8 cellular contexts compared by ENCODE assay signal in the genomic region with DNA sequence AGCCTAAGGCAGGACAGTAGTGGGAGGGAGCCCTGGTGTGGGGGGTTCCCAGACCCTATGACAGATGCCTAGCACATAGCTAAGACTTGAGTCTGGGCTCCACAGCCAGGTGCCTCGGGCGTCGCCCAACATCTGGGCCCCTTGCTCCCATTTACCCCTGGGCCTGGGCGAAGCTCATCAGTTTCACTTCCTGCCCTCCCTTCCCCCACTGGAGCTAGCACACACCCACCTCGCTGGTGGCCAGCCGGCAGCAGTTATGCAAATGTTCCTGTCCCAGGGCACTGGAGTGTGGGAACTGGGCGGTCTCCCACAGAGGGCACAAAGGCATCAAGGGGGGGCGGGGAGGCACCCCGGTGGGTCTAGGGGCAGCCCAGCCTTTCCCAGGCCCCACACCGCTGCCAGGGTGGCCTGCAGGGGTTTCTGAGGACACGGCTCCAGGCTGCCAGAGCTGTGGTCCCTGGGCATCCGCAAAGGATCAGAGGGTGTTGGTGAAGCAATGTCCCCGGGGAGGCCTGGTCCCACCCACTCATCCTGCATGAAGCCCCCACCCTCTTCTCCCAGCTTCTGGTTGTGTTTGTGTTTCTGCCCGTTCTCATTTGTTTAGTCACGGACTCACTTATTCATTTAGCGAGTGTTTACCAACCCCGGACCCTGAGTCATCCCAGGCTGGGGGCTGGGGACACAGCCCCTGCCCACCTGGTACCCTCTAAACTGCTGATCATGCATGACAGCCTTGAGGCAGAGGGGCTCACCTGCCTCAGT. TPM values are rescaled to one million over a fixed set of nuclear protein-coding genes. Genes with fewer than 3 reads are reported as not detected.
DNase-seq lines count a peak whose midpoint lies in the region; ATAC-seq and TF ChIP-seq lines count a peak whose summit lies in the region.

No MANE protein-coding gene starts in this region.

- H3K4me3 Mint-ChIP-seq in H9 = no peak overlapping the region
- H3K4me3 Mint-ChIP-seq in activated CD8-positive, alpha-beta T cell treated with anti-CD3 and anti-CD28 coated beads, Interleukin-2, amount 10 ng/mL, durations not matched to agents 7 days and 5 days = no peak overlapping the region

- no peaks in the 10 kb centered on the region for H3K79me2 ChIP-seq in H9 (ENCODE audit: insufficient read depth, low read length)

- intact Hi-C loops in Right ventricle myocardium inferior (cut with DNase I) = no loop called here

- H2BK20ac ChIP-seq in H9 (ENCODE audit: low read depth, low read length, poor library complexity, severe bottlenecking) = no peak overlapping the region

- H3K27ac ChIP-seq in right atrium auricular region (no peak overlapping the region), H9 (ENCODE audit: insufficient read length, low read depth, low read length) (no peak overlapping the region), suprapubic skin (no peak overlapping the region)

- no peaks in the 10 kb centered on the region for H3K36me3 ChIP-seq in right atrium auricular region
- no peaks in the 10 kb centered on the region for H3K36me3 ChIP-seq in suprapubic skin

- H3K36me3 Mint-ChIP-seq in H9 (ENCODE audit: insufficient read depth in 1 of 3, low read depth in 3 of 3) = peaks cover 0 to 22% (median 8%) of the 10 kb centered on the region in 3 experiments; a peak in 6 of 7 replicates
- H3K36me3 Mint-ChIP-seq in activated CD8-positive, alpha-beta T cell treated with anti-CD3 and anti-CD28 coated beads, Interleukin-2, amount 10 ng/mL, durations not matched to agents 7 days and 5 days (ENCODE audit: low read depth) = no peaks in the 10 kb centered on the region

- H3K4me3 ChIP-seq in right atrium auricular region (no peak overlapping the region), suprapubic skin (peak overlapping the region; percentile 2)

- WGBS in H9 (ENCODE audit: extremely low coverage, insufficient read length, low lambda C conversion rate) = no CpG with 5 or more reads among the region's 17 CpGs
- WGBS in suprapubic skin = 74% methylated on average over 9 of the region's 17 CpGs

- no peak overlapping the region for H4K91ac ChIP-seq in H9 (ENCODE audit: insufficient read length, low read depth, low read length)

- no peak overlapping the region for H3K56ac ChIP-seq in H9 (ENCODE audit: insufficient read length, low read depth, low read length)

- no peaks in the 10 kb centered on the region for H3K23me2 ChIP-seq in H9 (ENCODE audit: insufficient read length, low read depth, low read length, poor library complexity, severe bottlenecking)

- H4K8ac ChIP-seq in H9 (replicated peaks; ENCODE audit: insufficient read length, low read depth, low read length) = no peak overlapping the region

- H3K9ac ChIP-seq in H9 (ENCODE audit: extremely low read depth, insufficient read length, low read length) = no peak overlapping the region

- DNase-seq in Right ventricle myocardium inferior (ENCODE audit: missing footprints) (no peak), right atrium auricular region (ENCODE audit: low spot score) (no peak), H9 (peak; percentile 76), M059J (ENCODE audit: low read depth) (peak; percentile 89), inferior parietal cortex (ENCODE audit: extremely low spot score) (peak; percentile 8), suprapubic skin (ENCODE audit: low spot score in 2 of 2) (no peak)
- DNase-seq in activated CD8-positive, alpha-beta T cell treated with anti-CD3 and anti-CD28 coated beads, Interleukin-2, amount 10 ng/mL, durations not matched to agents 7 days and 5 days = peak; percentile 49
- no peak for DNase-seq in effector CD8-positive, alpha-beta T cell (lab: John Stamatoyannopoulos, UW)

- POLR2A ChIA-PET in activated CD8-positive, alpha-beta T cell treated with anti-CD3 and anti-CD28 coated beads, Interleukin-2, amount 10 ng/mL, durations not matched to agents 7 days and 5 days (lab: Charles Lee) = interaction anchor here (0.9 kb wide), 1 partner anchor 89 kb away, joined by 3 read pairs; the partner anchor contains the start of gene PRKRIP1

- no peak for TF ChIP-seq POLR2A in suprapubic skin (IDR thresholded peaks at IDR 0.05)

- peak; percentile 64 for ATAC-seq in Right ventricle myocardium inferior
- peak; percentile 59 for ATAC-seq in activated CD8-positive, alpha-beta T cell treated with anti-CD3 and anti-CD28 coated beads, Interleukin-2, amount 10 ng/mL, durations not matched to agents 7 days and 5 days

- CTCF ChIA-PET in activated CD8-positive, alpha-beta T cell treated with anti-CD3 and anti-CD28 coated beads, Interleukin-2, amount 10 ng/mL, durations not matched to agents 7 days and 5 days (lab: Charles Lee) = interaction anchor here (0.6 to 1.2 kb wide), 2 partner anchors 27 to 991 kb away, joined by 3 to 4 read pairs; no protein-coding TSS in a partner anchor

- H4K5ac ChIP-seq in H9 (ENCODE audit: insufficient read length, low read depth, low read length) = no peak overlapping the region

- H2BK5ac ChIP-seq in H9 (ENCODE audit: insufficient read length, low read length) = no peak overlapping the region

- H3K4ac ChIP-seq in H9 (ENCODE audit: low read depth, low read length) = no peak overlapping the region

- no peak overlapping the region for H3T11ph ChIP-seq in H9 (ENCODE audit: low read length)

- H3K18ac ChIP-seq in H9 (ENCODE audit: insufficient read length, low read depth, low read length) = no peak overlapping the region

- H3K23ac ChIP-seq in H9 (ENCODE audit: insufficient read length, low read depth, low read length) = no peak overlapping the region

- H3K4me1 ChIP-seq in right atrium auricular region (peaks cover 0 to 17% of the 10 kb centered on the region in 2 donors), H9 (ENCODE audit: insufficient read depth, low read length) (no peaks in the 10 kb centered on the region; the same call in 1 of the 2 replicates), suprapubic skin (peaks cover 21% of the 10 kb centered on the region)

- H3K4me2 ChIP-seq in H9 (ENCODE audit: insufficient read depth, insufficient read length, low read length) = no peak overlapping the region

- no peaks in the 10 kb centered on the region for H3K27me3 ChIP-seq in right atrium auricular region
- H3K27me3 ChIP-seq in H9 (ENCODE audit: insufficient read depth, low read length) = no peaks in the 10 kb centered on the region
- H3K27me3 ChIP-seq in suprapubic skin = no peaks in the 10 kb centered on the region

- no peak overlapping the region for H2BK12ac ChIP-seq in H9 (ENCODE audit: insufficient read length, low read depth, low read length)

- no peak for TF ChIP-seq EP300 in suprapubic skin (IDR thresholded peaks at IDR 0.05)

- H3K9me3 ChIP-seq in right atrium auricular region = no peaks in the 10 kb centered on the region
- no peaks in the 10 kb centered on the region for H3K9me3 ChIP-seq in H9 (ENCODE audit: control insufficient read depth, low read depth, low read length)
- no peaks in the 10 kb centered on the region for H3K9me3 ChIP-seq in suprapubic skin

- H3K79me1 ChIP-seq in H9 (ENCODE audit: insufficient read depth, low read depth, low read length, poor library complexity, severe bottlenecking) = no peaks in the 10 kb centered on the region

- no peak overlapping the region for H2BK120ac ChIP-seq in H9 (ENCODE audit: low read depth, low read length, poor library complexity, severe bottlenecking)

- no peak for TF ChIP-seq CTCF in right atrium auricular region (IDR thresholded peaks at IDR 0.05)
- TF ChIP-seq CTCF in H9 (conservative IDR thresholded peaks at IDR 0.05) = no peak
- TF ChIP-seq CTCF in suprapubic skin (IDR thresholded peaks at IDR 0.05) = no peak

- H2BK15ac ChIP-seq in H9 (ENCODE audit: low read depth, low read length) = no peak overlapping the region

- H2AK5ac ChIP-seq in H9 (ENCODE audit: insufficient read length, low read length) = no peak overlapping the region

- H4K20me1 ChIP-seq in H9 (ENCODE audit: control insufficient read depth, insufficient read depth, insufficient read length) = no peaks in the 10 kb centered on the region

- no peak overlapping the region for H3K14ac ChIP-seq in H9 (ENCODE audit: insufficient read depth, low read length)

- peak overlapping the region in 2 of 3 experiments; percentile 79 to 92; a peak in 3 of 7 replicates for H3K27ac Mint-ChIP-seq in H9
- H3K27ac Mint-ChIP-seq in activated CD8-positive, alpha-beta T cell treated with anti-CD3 and anti-CD28 coated beads, Interleukin-2, amount 10 ng/mL, durations not matched to agents 7 days and 5 days = no peak overlapping the region

- H3K9me3 Mint-ChIP-seq in H9 = no peaks in the 10 kb centered on the region
- H3K9me3 Mint-ChIP-seq in activated CD8-positive, alpha-beta T cell treated with anti-CD3 and anti-CD28 coated beads, Interleukin-2, amount 10 ng/mL, durations not matched to agents 7 days and 5 days (ENCODE audit: insufficient read depth) = no peaks in the 10 kb centered on the region

- H3K4me1 Mint-ChIP-seq in H9 = peaks cover 9 to 10% of the 10 kb centered on the region in 2 experiments
- H3K4me1 Mint-ChIP-seq in activated CD8-positive, alpha-beta T cell treated with anti-CD3 and anti-CD28 coated beads, Interleukin-2, amount 10 ng/mL, durations not matched to agents 7 days and 5 days (ENCODE audit: low read depth) = peaks cover 8% of the 10 kb centered on the region

- no peak overlapping the region for H2AFZ ChIP-seq in H9 (ENCODE audit: low read length)

- H3K27me3 Mint-ChIP-seq in H9 (ENCODE audit: low read depth) = no peaks in the 10 kb centered on the region; the same call in 1 of the 2 replicates
- no peaks in the 10 kb centered on the region for H3K27me3 Mint-ChIP-seq in activated CD8-positive, alpha-beta T cell treated with anti-CD3 and anti-CD28 coated beads, Interleukin-2, amount 10 ng/mL, durations not matched to agents 7 days and 5 days (ENCODE audit: low read depth)

RNA-seq across cellular contexts. Expression of gene SH2B2, which starts 20.4 kb away (rescaled TPM):
- 1.2 TPM for total RNA-seq in Right ventricle myocardium inferior
- 1 to 10 TPM; 1.3 to 2.6 TPM for total RNA-seq in right atrium auricular region
- total RNA-seq in H9 (2021) = 9.4 and 10.4 TPM in 2 replicates
- total RNA-seq in M059J (2014; rRNA removed; shearing (Covaris generic)) = 0.44 and 5.1 TPM in 2 replicates
- total RNA-seq in activated CD8-positive, alpha-beta T cell treated with anti-CD3 and anti-CD28 coated beads, Interleukin-2, amount 10 ng/mL, durations not matched to agents 7 days and 5 days = under 1 TPM; 0.16 to 0.52 TPM
- 1 to 10 TPM; 5.1 to 6.5 (median 5.6) TPM for total RNA-seq in suprapubic skin

RNA-seq across cellular contexts. Expression of gene SPDYE6, which starts 49.1 kb away (rescaled TPM):
- total RNA-seq in Right ventricle myocardium inferior (not detected), right atrium auricular region (not detected), H9 (2021) (not detected in 2 replicates), suprapubic skin (not detected)
- not detected in 2 replicates for total RNA-seq in M059J (2014; rRNA removed; shearing (Covaris generic))
- not detected for total RNA-seq in activated CD8-positive, alpha-beta T cell treated with anti-CD3 and anti-CD28 coated beads, Interleukin-2, amount 10 ng/mL, durations not matched to agents 7 days and 5 days

Comparison
In these comparisons a context has a peak if more than half of its experiments do, and no peak if none do; other contexts are left out.
1. DNase-seq: peak in H9 (single experiment), M059J (single experiment), activated CD8-positive, alpha-beta T cell treated with anti-CD3 and anti-CD28 coated beads, Interleukin-2, amount 10 ng/mL, durations not matched to agents 7 days and 5 days (single experiment) and inferior parietal cortex (single experiment); none in Right ventricle myocardium inferior (single experiment), right atrium auricular region (single experiment), suprapubic skin (0 of 2) and effector CD8-positive, alpha-beta T cell (single experiment).